Comparison of ENCODE assay signal across 1 cellular context in the genomic region with DNA sequence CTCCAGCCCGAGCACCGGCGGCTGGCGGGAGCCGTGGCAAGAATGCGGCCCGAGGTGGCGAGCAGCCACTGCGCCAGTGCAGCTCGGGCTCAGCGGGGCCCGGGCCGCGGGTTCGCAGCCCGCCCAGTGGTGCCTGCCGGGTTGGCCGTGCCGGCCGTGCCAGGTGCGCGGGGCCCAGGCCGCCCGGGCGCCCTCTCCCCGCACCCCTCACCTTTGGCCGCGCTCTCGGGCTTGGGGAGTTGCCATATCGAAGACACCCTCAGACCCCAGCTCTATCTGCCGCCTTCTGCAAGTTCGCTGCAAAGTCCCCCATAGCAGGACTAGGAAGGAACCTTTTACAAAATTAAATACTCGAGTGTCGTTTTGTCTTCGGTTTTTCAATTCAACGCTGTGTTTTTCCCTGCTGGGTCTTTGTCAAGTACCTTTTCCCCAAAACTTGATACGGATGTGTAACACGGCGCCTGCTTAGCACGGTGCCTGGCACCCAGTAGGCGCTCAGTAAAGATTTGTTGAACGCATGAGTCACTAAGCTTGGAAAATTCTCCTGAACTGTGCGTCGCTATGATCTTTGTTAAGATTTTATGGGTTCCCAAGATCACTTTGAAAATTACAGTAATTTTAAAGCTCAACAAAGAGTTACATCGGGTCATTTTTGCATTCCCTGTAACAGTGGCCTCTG.
TF ChIP-seq lines count a peak whose summit lies in the region.

No MANE protein-coding gene starts in this region.

TF ChIP-seq in HCT116, 20 proteins besides CTCF, POLR2A, EP300 and RAD21:
- TF ChIP-seq ZFX (IDR thresholded peaks at IDR 0.05), result peak; percentile 71
- TF ChIP-seq, protein P1, sequence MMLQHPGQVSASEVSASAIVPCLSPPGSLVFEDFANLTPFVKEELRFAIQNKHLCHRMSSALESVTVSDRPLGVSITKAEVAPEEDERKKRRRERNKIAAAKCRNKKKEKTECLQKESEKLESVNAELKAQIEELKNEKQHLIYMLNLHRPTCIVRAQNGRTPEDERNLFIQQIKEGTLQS (IDR thresholded peaks at IDR 0.05), result no peak
